In the genomic region with DNA sequence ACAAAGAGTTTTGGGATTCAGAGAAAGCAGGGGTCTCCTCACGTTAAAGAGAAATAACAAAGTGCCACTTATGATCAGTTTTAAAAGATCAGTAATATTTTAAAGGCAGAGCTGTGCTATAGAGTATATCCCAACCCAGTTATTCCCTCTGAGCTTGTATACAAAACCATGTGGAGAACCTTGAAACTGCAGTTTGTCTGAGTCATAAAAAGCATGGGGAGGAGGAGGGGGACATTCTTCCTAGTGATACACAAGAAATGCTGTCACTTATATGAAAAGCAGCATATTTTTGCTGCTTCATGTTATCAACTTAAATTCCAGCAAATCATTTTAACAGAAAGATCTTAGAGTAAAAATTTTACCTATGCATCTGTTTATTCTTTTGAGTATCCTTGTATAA, we compare ENCODE assay signal across 16 cellular contexts.
DNase-seq lines count a peak whose midpoint lies in the region; TF ChIP-seq lines count a peak whose summit lies in the region.
"Had no signal": no experiment of that assay in that cellular context is flagged by ENCODE, and none has a peak within 500 bp of the region (broad histone marks: within the 10 kb centered on the region; RNA-seq: fewer than 3 reads in every experiment).

No MANE protein-coding gene starts in this region.

- H4K20me1 ChIP-seq in fibroblast of lung (ENCODE audit: control insufficient read depth, extremely low read depth, insufficient read depth, low read length), result no peaks in the 10 kb centered on the region

- no peaks in the 10 kb centered on the region for H3K9me3 ChIP-seq in fibroblast of lung (ENCODE audit: control insufficient read depth, insufficient read depth, low read depth, low read length)
- no peaks in the 10 kb centered on the region for H3K9me3 ChIP-seq in stomach
- H3K9me3 ChIP-seq: psoas muscle had no signal

- H3K27me3 Mint-ChIP-seq in type B pancreatic cell, result no peaks in the 10 kb centered on the region

- H3K36me3 ChIP-seq in fibroblast of lung (ENCODE audit: control insufficient read depth, insufficient read depth, low read length), result no peaks in the 10 kb centered on the region
- no peaks in the 10 kb centered on the region for H3K36me3 ChIP-seq in stomach

- intact Hi-C loops in stomach (cut with DNase I; ENCODE audit: low total_unique reads) (no loop called here), dorsolateral prefrontal cortex (cut with DNase I) (no loop called here)

- no peaks in the 10 kb centered on the region for H3K4me1 Mint-ChIP-seq in type B pancreatic cell (ENCODE audit: unreplicated experiment)

- H3K79me2 ChIP-seq in fibroblast of lung (ENCODE audit: control insufficient read depth, insufficient read depth, low read length), result no peaks in the 10 kb centered on the region

- DNase-seq in DMS53 (lab: John Stamatoyannopoulos, UW) (peak; percentile 35), DMS53 treated with DMSO at 0.1 percent for 48 hours (lab: John Stamatoyannopoulos, UW; ENCODE audit: unreplicated experiment) (no peak), SK-MEL-5 (ENCODE audit: low read depth, low spot score) (peak; percentile 37), fibroblast of lung (ENCODE audit: low read depth in 2 of 2) (peak; percentile 41 to 55), type B pancreatic cell (ENCODE audit: extremely low spot score, unreplicated experiment) (no peak), stomach (no peak), dorsolateral prefrontal cortex (no peak), NCI-H2029 (lab: John Stamatoyannopoulos, UW) (no peak)
- DNase-seq: 8988T; activated CD4-positive, alpha-beta T cell treated with anti-CD3 and anti-CD28 coated beads, Interleukin-2, amount 50 U/mL, for 48 hours; activated gamma-delta T cell treated with Interleukin-2 at 50 U/mL for 16 hours; hippocampal formation; NCI-H1436 treated with DMSO at 0.1 percent for 48 hours; psoas muscle; stimulated activated CD4-positive, alpha-beta T cell treated with anti-CD3 and anti-CD28 coated beads, Interleukin-4, amount 100 ng/mL, for 24 hours; T-helper 1 cell had no signal

- H3K36me3 Mint-ChIP-seq in type B pancreatic cell, result no peaks in the 10 kb centered on the region

- H3K9me3 Mint-ChIP-seq in type B pancreatic cell, result no peaks in the 10 kb centered on the region

- no peak overlapping the region for H3K4me2 ChIP-seq in fibroblast of lung (ENCODE audit: extremely low read depth, insufficient read depth, low read length)

- no peak overlapping the region for H3K27ac ChIP-seq in fibroblast of lung (ENCODE audit: insufficient read depth, low read length)
- H3K27ac ChIP-seq in stomach, result no peak overlapping the region
- H3K27ac ChIP-seq in dorsolateral prefrontal cortex, result no peak overlapping the region
- H3K27ac ChIP-seq: psoas muscle had no signal

- WGBS in stomach, 5 donors, result 88 to 100% (median 98%) methylated on average over 1 of the region's 1 CpG

- no peaks in the 10 kb centered on the region for H3K4me1 ChIP-seq in fibroblast of lung (ENCODE audit: control insufficient read depth, extremely low read depth, insufficient read depth, low read length)
- no peaks in the 10 kb centered on the region for H3K4me1 ChIP-seq in stomach
- H3K4me1 ChIP-seq: psoas muscle had no signal

- in situ Hi-C loops in SK-MEL-5 (cut with HindIII; ENCODE audit: low pct_unique_long_range_greater_than_20kb, low sequenced_read_pairs), result no loop called here

- H3K4me3 ChIP-seq in fibroblast of lung (replicated peaks in 1 of 4; ENCODE audit: control extremely low read depth in 1 of 4, insufficient read depth in 1 of 4, low read depth in 3 of 4, low read length in 4 of 4) (no peak overlapping the region), stomach (no peak overlapping the region), dorsolateral prefrontal cortex (no peak overlapping the region)
- H3K4me3 ChIP-seq: psoas muscle had no signal

- no peak for TF ChIP-seq EP300 in stomach (IDR thresholded peaks at IDR 0.05)

- no peak overlapping the region for H3K27ac Mint-ChIP-seq in type B pancreatic cell

- TF ChIP-seq CTCF in fibroblast of lung (conservative IDR thresholded peaks at IDR 0.05 in 1 of 2, IDR thresholded peaks at IDR 0.05 in 1 of 2; ENCODE audit: low read depth in 1 of 2, low read length in 2 of 2) (peak in 1 of 2 donors; percentile 12), type B pancreatic cell (conservative IDR thresholded peaks at IDR 0.05) (peak; percentile 37), stomach (IDR thresholded peaks at IDR 0.05) (no peak), dorsolateral prefrontal cortex (IDR thresholded peaks at IDR 0.05 in 54 of 56, conservative IDR thresholded peaks at IDR 0.05 in 2 of 56; ENCODE audit: low read depth in 1 of 56, partially characterized antibody in 56 of 56) (no peak)

- TF ChIP-seq POLR2A in stomach (IDR thresholded peaks at IDR 0.05), result no peak

- H2AFZ ChIP-seq in fibroblast of lung (ENCODE audit: low read length), result no peak overlapping the region

- H3K27me3 ChIP-seq in fibroblast of lung (ENCODE audit: control insufficient read depth, insufficient read depth, low read length), result no peaks in the 10 kb centered on the region
- H3K27me3 ChIP-seq in stomach, result no peaks in the 10 kb centered on the region
- no peaks in the 10 kb centered on the region for H3K27me3 ChIP-seq in dorsolateral prefrontal cortex

- H3K4me3 Mint-ChIP-seq in type B pancreatic cell, result no peak overlapping the region

- H3K9ac ChIP-seq in fibroblast of lung (ENCODE audit: insufficient read depth, low read length), result no peak overlapping the region

Comparison
In these comparisons a context has a peak if more than half of its experiments do, and no peak if none do; other contexts are left out.
1. DNase-seq: peak in DMS53 (single experiment), SK-MEL-5 (single experiment) and fibroblast of lung (2 of 2); none in DMS53 treated with DMSO at 0.1 percent for 48 hours (single experiment), type B pancreatic cell (single experiment), stomach (single experiment), dorsolateral prefrontal cortex (0 of 10) and NCI-H2029 (single experiment).